ENCODE assay signal across 1 cellular context in the genomic region with DNA sequence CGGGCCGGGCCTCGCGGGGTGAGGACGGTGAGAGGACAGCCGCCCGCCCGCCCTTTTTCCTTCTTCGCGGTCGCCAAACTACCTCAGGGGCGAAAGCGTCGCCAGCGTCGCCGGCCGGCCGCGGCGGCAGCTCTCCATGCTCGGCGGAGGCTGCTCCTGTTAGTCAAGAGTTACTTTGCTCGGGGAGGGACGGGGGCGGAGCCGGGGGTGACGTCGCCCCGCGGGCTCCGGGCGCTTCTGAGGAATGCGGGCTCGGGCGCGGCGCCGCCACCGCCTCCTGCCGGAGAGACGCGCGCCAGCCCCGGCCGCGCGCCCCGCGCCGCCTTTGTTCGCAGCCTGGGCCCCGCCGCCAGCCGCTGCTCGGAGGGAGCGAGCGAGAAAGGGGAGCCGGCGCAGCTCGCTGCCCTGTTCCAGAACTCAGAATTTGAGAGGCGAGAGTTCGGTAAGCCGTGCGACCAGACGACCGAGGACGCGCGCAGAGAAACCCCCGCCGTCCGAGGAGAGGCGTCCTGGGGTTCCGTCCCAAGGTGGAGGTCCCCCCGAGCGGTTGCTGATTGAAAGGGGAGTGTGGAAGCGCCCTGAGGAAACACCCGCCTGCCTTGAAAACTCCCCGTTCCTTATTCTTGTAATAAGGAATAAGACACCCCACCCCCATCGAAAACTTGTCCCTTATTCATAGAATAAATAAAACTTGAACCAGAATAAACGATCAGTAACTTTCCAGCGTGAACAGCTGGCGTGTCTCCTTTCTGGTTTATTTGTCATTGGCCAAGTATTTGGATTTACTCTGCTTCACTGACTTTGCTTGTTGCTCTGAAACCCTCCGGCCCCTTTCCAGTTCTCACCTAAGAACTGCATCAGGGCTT.
A peak's percentile ranks its signal among the peaks of the same experiment; 100 is the strongest.
TF ChIP-seq lines count a peak whose summit lies in the region.

Gene PTPRK, minus strand, starts transcription at position 164 of the 866 bp plus-strand sequence. CDS start 241 bp downstream, outside the sequence.

TF ChIP-seq in HEK293, 187 proteins besides CTCF, POLR2A, EP300 and RAD21 (continued from another document and continues in another):
- no peak for TF ChIP-seq ZBTB11 (tag by site-specific recombination; conservative IDR thresholded peaks at IDR 0.05; ENCODE audit: low read depth)
- peak; percentile 60 for TF ChIP-seq SCRT2 (tag by site-specific recombination; IDR thresholded peaks at IDR 0.05)
- TF ChIP-seq, protein P1, sequence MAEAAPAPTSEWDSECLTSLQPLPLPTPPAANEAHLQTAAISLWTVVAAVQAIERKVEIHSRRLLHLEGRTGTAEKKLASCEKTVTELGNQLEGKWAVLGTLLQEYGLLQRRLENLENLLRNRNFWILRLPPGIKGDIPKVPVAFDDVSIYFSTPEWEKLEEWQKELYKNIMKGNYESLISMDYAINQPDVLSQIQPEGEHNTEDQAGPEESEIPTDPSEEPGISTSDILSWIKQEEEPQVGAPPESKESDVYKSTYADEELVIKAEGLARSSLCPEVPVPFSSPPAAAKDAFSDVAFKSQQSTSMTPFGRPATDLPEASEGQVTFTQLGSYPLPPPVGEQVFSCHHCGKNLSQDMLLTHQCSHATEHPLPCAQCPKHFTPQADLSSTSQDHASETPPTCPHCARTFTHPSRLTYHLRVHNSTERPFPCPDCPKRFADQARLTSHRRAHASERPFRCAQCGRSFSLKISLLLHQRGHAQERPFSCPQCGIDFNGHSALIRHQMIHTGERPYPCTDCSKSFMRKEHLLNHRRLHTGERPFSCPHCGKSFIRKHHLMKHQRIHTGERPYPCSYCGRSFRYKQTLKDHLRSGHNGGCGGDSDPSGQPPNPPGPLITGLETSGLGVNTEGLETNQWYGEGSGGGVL (tag by site-specific recombination; IDR thresholded peaks at IDR 0.05) = no peak
- no peak for TF ChIP-seq ZNF768 (tag by site-specific recombination; IDR thresholded peaks at IDR 0.05)
- TF ChIP-seq ZNF169 (tag by site-specific recombination; IDR thresholded peaks at IDR 0.05) = no peak
- no peak for TF ChIP-seq SETDB1 (IDR thresholded peaks at IDR 0.05; ENCODE audit: insufficient read length, low read length)
- TF ChIP-seq YY2 (tag by site-specific recombination; IDR thresholded peaks at IDR 0.05) = no peak
- no peak for TF ChIP-seq ZNF354C (tag by site-specific recombination; IDR thresholded peaks at IDR 0.05; ENCODE audit: borderline replicate concordance, low read depth)
- TF ChIP-seq ZNF629 (tag by site-specific recombination; IDR thresholded peaks at IDR 0.05) = 0 out of 2 replicates have a peak, but pooled peaks have one; percentile 45
- TF ChIP-seq ZIC2 (tag by site-specific recombination; IDR thresholded peaks at IDR 0.05) = 0 out of 2 replicates have a peak, but pooled peaks have one; percentile 2
- TF ChIP-seq ZNF658 (tag by site-specific recombination; IDR thresholded peaks at IDR 0.05) = no peak
- TF ChIP-seq, protein P2, sequence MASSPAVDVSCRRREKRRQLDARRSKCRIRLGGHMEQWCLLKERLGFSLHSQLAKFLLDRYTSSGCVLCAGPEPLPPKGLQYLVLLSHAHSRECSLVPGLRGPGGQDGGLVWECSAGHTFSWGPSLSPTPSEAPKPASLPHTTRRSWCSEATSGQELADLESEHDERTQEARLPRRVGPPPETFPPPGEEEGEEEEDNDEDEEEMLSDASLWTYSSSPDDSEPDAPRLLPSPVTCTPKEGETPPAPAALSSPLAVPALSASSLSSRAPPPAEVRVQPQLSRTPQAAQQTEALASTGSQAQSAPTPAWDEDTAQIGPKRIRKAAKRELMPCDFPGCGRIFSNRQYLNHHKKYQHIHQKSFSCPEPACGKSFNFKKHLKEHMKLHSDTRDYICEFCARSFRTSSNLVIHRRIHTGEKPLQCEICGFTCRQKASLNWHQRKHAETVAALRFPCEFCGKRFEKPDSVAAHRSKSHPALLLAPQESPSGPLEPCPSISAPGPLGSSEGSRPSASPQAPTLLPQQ (tag by site-specific recombination; IDR thresholded peaks at IDR 0.05) = peak; percentile 54; the same call in 1 of the 2 replicates
- no peak for TF ChIP-seq ZFP69B (tag by site-specific recombination; IDR thresholded peaks at IDR 0.05)
- TF ChIP-seq, protein P3, sequence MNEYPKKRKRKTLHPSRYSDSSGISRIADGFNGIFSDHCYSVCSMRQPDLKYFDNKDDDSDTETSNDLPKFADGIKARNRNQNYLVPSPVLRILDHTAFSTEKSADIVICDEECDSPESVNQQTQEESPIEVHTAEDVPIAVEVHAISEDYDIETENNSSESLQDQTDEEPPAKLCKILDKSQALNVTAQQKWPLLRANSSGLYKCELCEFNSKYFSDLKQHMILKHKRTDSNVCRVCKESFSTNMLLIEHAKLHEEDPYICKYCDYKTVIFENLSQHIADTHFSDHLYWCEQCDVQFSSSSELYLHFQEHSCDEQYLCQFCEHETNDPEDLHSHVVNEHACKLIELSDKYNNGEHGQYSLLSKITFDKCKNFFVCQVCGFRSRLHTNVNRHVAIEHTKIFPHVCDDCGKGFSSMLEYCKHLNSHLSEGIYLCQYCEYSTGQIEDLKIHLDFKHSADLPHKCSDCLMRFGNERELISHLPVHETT (tag by site-specific recombination; IDR thresholded peaks at IDR 0.05) = no peak
- TF ChIP-seq OSR2 (tag by site-specific recombination; IDR thresholded peaks at IDR 0.05) = peak; percentile 62; the same call in 1 of the 2 replicates
- TF ChIP-seq ZNF394 (tag by site-specific recombination; IDR thresholded peaks at IDR 0.05; ENCODE audit: borderline replicate concordance) = 0 out of 2 replicates have a peak, but pooled peaks have one; percentile 25
- TF ChIP-seq INSM2 (tag by site-specific recombination; IDR thresholded peaks at IDR 0.05) = peak; percentile 19; the same call in 1 of the 2 replicates
- TF ChIP-seq KLF17 (tag by site-specific recombination; IDR thresholded peaks at IDR 0.05) = 0 out of 2 replicates have a peak, but pooled peaks have one; percentile 14
- TF ChIP-seq ZNF184 (tag by site-specific recombination; IDR thresholded peaks at IDR 0.05) = no peak
- no peak for TF ChIP-seq ZNF426 (tag by site-specific recombination; IDR thresholded peaks at IDR 0.05)
- no peak for TF ChIP-seq ZNF23 (tag by site-specific recombination; IDR thresholded peaks at IDR 0.05; ENCODE audit: borderline replicate concordance)
- peak; percentile 46 for TF ChIP-seq PATZ1 (tag by site-specific recombination; IDR thresholded peaks at IDR 0.05)
- TF ChIP-seq ZNF121 (tag by site-specific recombination; IDR thresholded peaks at IDR 0.05) = no peak
- TF ChIP-seq ZNF146 (tag by site-specific recombination; IDR thresholded peaks at IDR 0.05) = no peak
- peak; percentile 18 for TF ChIP-seq ZBTB20 (tag by site-specific recombination; IDR thresholded peaks at IDR 0.05)
- no peak for TF ChIP-seq SALL2 (tag by site-specific recombination; IDR thresholded peaks at IDR 0.05; ENCODE audit: borderline replicate concordance)
- TF ChIP-seq, protein P4, sequence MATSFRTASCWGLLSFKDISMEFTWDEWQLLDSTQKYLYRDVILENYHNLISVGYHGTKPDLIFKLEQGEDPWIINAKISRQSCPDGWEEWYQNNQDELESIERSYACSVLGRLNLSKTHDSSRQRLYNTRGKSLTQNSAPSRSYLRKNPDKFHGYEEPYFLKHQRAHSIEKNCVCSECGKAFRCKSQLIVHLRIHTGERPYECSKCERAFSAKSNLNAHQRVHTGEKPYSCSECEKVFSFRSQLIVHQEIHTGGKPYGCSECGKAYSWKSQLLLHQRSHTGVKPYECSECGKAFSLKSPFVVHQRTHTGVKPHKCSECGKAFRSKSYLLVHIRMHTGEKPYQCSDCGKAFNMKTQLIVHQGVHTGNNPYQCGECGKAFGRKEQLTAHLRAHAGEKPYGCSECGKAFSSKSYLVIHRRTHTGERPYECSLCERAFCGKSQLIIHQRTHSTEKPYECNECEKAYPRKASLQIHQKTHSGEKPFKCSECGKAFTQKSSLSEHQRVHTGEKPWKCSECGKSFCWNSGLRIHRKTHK (tag by site-specific recombination; IDR thresholded peaks at IDR 0.05) = no peak
- TF ChIP-seq ZNF311 (tag by site-specific recombination; IDR thresholded peaks at IDR 0.05; ENCODE audit: borderline replicate concordance) = no peak
- peak; percentile 79; the same call in 1 of the 2 replicates for TF ChIP-seq ZNF501 (tag by site-specific recombination; IDR thresholded peaks at IDR 0.05)
- no peak for TF ChIP-seq ZNF155 (tag by site-specific recombination; IDR thresholded peaks at IDR 0.05)
- no peak for TF ChIP-seq ZNF571 (tag by site-specific recombination; IDR thresholded peaks at IDR 0.05)
- peak; percentile 60 for TF ChIP-seq SP7 (tag by site-specific recombination; IDR thresholded peaks at IDR 0.05)
- peak; percentile 63 for TF ChIP-seq KLF9 (tag by site-specific recombination; IDR thresholded peaks at IDR 0.05; ENCODE audit: low read depth)
- TF ChIP-seq ZNF561 (tag by site-specific recombination; IDR thresholded peaks at IDR 0.05; ENCODE audit: borderline replicate concordance) = no peak; the same call in 1 of the 2 replicates
- no peak for TF ChIP-seq FEZF1 (tag by site-specific recombination; IDR thresholded peaks at IDR 0.05)
- TF ChIP-seq ZNF596 (tag by site-specific recombination; IDR thresholded peaks at IDR 0.05) = peak; percentile 26; the same call in 1 of the 2 replicates
- TF ChIP-seq PRDM1 (tag by site-specific recombination; IDR thresholded peaks at IDR 0.05) = peak; percentile 38
- TF ChIP-seq ZNF416 (tag by site-specific recombination; IDR thresholded peaks at IDR 0.05) = no peak
- peak; percentile 96 for TF ChIP-seq MZF1 (tag by site-specific recombination; IDR thresholded peaks at IDR 0.05; ENCODE audit: borderline replicate concordance)
- no peak for TF ChIP-seq KLF7 (tag by site-specific recombination; IDR thresholded peaks at IDR 0.05; ENCODE audit: borderline replicate concordance)
- TF ChIP-seq ZNF473 (tag by site-specific recombination; IDR thresholded peaks at IDR 0.05) = no peak
- TF ChIP-seq, protein P5, sequence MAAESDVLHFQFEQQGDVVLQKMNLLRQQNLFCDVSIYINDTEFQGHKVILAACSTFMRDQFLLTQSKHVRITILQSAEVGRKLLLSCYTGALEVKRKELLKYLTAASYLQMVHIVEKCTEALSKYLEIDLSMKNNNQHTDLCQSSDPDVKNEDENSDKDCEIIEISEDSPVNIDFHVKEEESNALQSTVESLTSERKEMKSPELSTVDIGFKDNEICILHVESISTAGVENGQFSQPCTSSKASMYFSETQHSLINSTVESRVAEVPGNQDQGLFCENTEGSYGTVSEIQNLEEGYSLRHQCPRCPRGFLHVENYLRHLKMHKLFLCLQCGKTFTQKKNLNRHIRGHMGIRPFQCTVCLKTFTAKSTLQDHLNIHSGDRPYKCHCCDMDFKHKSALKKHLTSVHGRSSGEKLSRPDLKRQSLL (tag by site-specific recombination; IDR thresholded peaks at IDR 0.05) = no peak
- TF ChIP-seq RBAK (tag by site-specific recombination; IDR thresholded peaks at IDR 0.05) = no peak
